Comparison of ENCODE assay signal across 19 cellular contexts in genomic region chr2:24840962-24841945, GRCh38. TPM values are rescaled to one million over a fixed set of nuclear protein-coding genes. Genes with fewer than 3 reads are reported as not detected.
DNase-seq lines count a peak whose midpoint lies in the region; ATAC-seq, FAIRE-seq and TF ChIP-seq lines count a peak whose summit lies in the region.
"Had no signal": no experiment of that assay in that cellular context is flagged by ENCODE, and none has a peak within 500 bp of the region (broad histone marks: within the 10 kb centered on the region; RNA-seq: fewer than 3 reads in every experiment).

No MANE protein-coding gene starts in this region.

- POLR2A ChIA-PET in activated CD8-positive, alpha-beta T cell treated with anti-CD3 and anti-CD28 coated beads, Interleukin-2, amount 10 ng/mL, durations not matched to agents 7 days and 5 days (lab: Charles Lee) = interaction anchor here (0.5 kb wide), 1 partner anchor 295 kb away, joined by 3 read pairs; no protein-coding TSS in a partner anchor
- POLR2A ChIA-PET in activated CD8-positive, alpha-beta T cell treated with anti-CD3 and anti-CD28 coated beads for 36 hours (lab: Charles Lee) = no interaction called here

- H3K27me3 Mint-ChIP-seq in activated CD8-positive, alpha-beta T cell treated with anti-CD3 and anti-CD28 coated beads, Interleukin-2, amount 10 ng/mL, durations not matched to agents 7 days and 5 days (ENCODE audit: low read depth) = no peaks in the 10 kb centered on the region
- no peaks in the 10 kb centered on the region for H3K27me3 Mint-ChIP-seq in activated CD8-positive, alpha-beta T cell treated with anti-CD3 and anti-CD28 coated beads for 36 hours
- no peaks in the 10 kb centered on the region for H3K27me3 Mint-ChIP-seq in memory B cell
- H3K27me3 Mint-ChIP-seq: CD8-positive, alpha-beta memory T cell had no signal

- H3K4me1 Mint-ChIP-seq in activated CD8-positive, alpha-beta T cell treated with anti-CD3 and anti-CD28 coated beads, Interleukin-2, amount 10 ng/mL, durations not matched to agents 7 days and 5 days (ENCODE audit: low read depth) = no peaks in the 10 kb centered on the region
- no peaks in the 10 kb centered on the region for H3K4me1 Mint-ChIP-seq in activated CD8-positive, alpha-beta T cell treated with anti-CD3 and anti-CD28 coated beads for 36 hours (ENCODE audit: low read depth)
- no peaks in the 10 kb centered on the region for H3K4me1 Mint-ChIP-seq in memory B cell
- H3K4me1 Mint-ChIP-seq: CD8-positive, alpha-beta memory T cell had no signal

- H3K36me3 Mint-ChIP-seq in activated CD8-positive, alpha-beta T cell treated with anti-CD3 and anti-CD28 coated beads, Interleukin-2, amount 10 ng/mL, durations not matched to agents 7 days and 5 days (ENCODE audit: low read depth) = peaks cover 7% of the 10 kb centered on the region
- H3K36me3 Mint-ChIP-seq in activated CD8-positive, alpha-beta T cell treated with anti-CD3 and anti-CD28 coated beads for 36 hours (ENCODE audit: low read depth) = peaks cover 8% of the 10 kb centered on the region
- H3K36me3 Mint-ChIP-seq in memory B cell = peaks cover 28% of the 10 kb centered on the region

- TF ChIP-seq POLR2A in spleen (IDR thresholded peaks at IDR 0.05) = no peak

- no peaks in the 10 kb centered on the region for H3K4me1 ChIP-seq in spleen

- CTCF ChIA-PET in activated CD8-positive, alpha-beta T cell treated with anti-CD3 and anti-CD28 coated beads, Interleukin-2, amount 10 ng/mL, durations not matched to agents 7 days and 5 days (lab: Charles Lee) = no interaction called here
- CTCF ChIA-PET in activated CD8-positive, alpha-beta T cell treated with anti-CD3 and anti-CD28 coated beads for 36 hours (lab: Charles Lee) = no interaction called here

- no peak for TF ChIP-seq CTCF in activated CD8-positive, alpha-beta T cell treated with anti-CD3 and anti-CD28 coated beads for 36 hours (IDR thresholded peaks at IDR 0.05)
- TF ChIP-seq CTCF in bronchial epithelial cell (IDR thresholded peaks at IDR 0.05; ENCODE audit: insufficient read depth, low read length, severe bottlenecking) = no peak
- no peak for TF ChIP-seq CTCF in spleen (IDR thresholded peaks at IDR 0.05 in 8 of 11, conservative IDR thresholded peaks at IDR 0.05 in 3 of 11)

- H3K27me3 ChIP-seq in bronchial epithelial cell (ENCODE audit: control insufficient read depth, insufficient read depth, low read length) (no peaks in the 10 kb centered on the region), spleen (replicated peaks in 1 of 7) (no peaks in the 10 kb centered on the region)
- H3K27me3 ChIP-seq: BLaER1 treated with 17β-estradiol and CSF1 and Interleukin-3, amounts not matched to agents 10 nM and 100 nM had no signal

- DNase-seq in activated CD8-positive, alpha-beta T cell treated with anti-CD3 and anti-CD28 coated beads, Interleukin-2, amount 10 ng/mL, durations not matched to agents 7 days and 5 days = no peak
- no peak for DNase-seq in activated CD8-positive, alpha-beta T cell treated with anti-CD3 and anti-CD28 coated beads for 36 hours
- DNase-seq in bronchial epithelial cell (ENCODE audit: low read depth) (no peak), memory B cell (ENCODE audit: low spot score in 2 of 2) (no peak), spleen (peak; percentile 45), A172 (ENCODE audit: low spot score) (no peak), middle frontal gyrus (ENCODE audit: extremely low spot score, low spot score) (no peak)
- DNase-seq in activated CD8-positive, alpha-beta memory T cell treated with anti-CD3 and anti-CD28 coated beads, Interleukin-2, amount 50 U/mL, for 4 hours = no peak
- DNase-seq: CD8-positive, alpha-beta memory T cell; H9; NCI-H1092 treated with DMSO at 0.1 percent for 48 hours; NCI-H146; NCI-H2029 treated with DMSO at 0.1 percent for 48 hours; NCI-H446 treated with DMSO at 0.1 percent for 48 hours; NCI-H69; OCI-M1; SHP77; SK-N-SH had no signal

- peak; percentile 86 for FAIRE-seq in bronchial epithelial cell (lab: Jason Lieb, UNC)

- intact Hi-C loops in activated CD8-positive, alpha-beta T cell treated with anti-CD3 and anti-CD28 coated beads for 36 hours (cut with micrococcal nuclease) = no loop called here
- intact Hi-C loops in spleen (cut with DNase I; ENCODE audit: low total_unique reads) = no loop called here

- no peak overlapping the region for H3K4me3 Mint-ChIP-seq in activated CD8-positive, alpha-beta T cell treated with anti-CD3 and anti-CD28 coated beads, Interleukin-2, amount 10 ng/mL, durations not matched to agents 7 days and 5 days
- no peak overlapping the region for H3K4me3 Mint-ChIP-seq in activated CD8-positive, alpha-beta T cell treated with anti-CD3 and anti-CD28 coated beads for 36 hours
- H3K4me3 Mint-ChIP-seq in memory B cell = no peak overlapping the region
- H3K4me3 Mint-ChIP-seq: CD8-positive, alpha-beta memory T cell; H9 had no signal

- no peaks in the 10 kb centered on the region for H3K9me3 ChIP-seq in spleen
- H3K9me3 ChIP-seq: SK-N-SH had no signal

- H3K9me3 Mint-ChIP-seq in activated CD8-positive, alpha-beta T cell treated with anti-CD3 and anti-CD28 coated beads, Interleukin-2, amount 10 ng/mL, durations not matched to agents 7 days and 5 days (ENCODE audit: insufficient read depth) = no peaks in the 10 kb centered on the region
- no peaks in the 10 kb centered on the region for H3K9me3 Mint-ChIP-seq in activated CD8-positive, alpha-beta T cell treated with anti-CD3 and anti-CD28 coated beads for 36 hours
- H3K9me3 Mint-ChIP-seq in memory B cell = no peaks in the 10 kb centered on the region
- H3K9me3 Mint-ChIP-seq: CD8-positive, alpha-beta memory T cell had no signal

- no peak overlapping the region for H3K27ac Mint-ChIP-seq in activated CD8-positive, alpha-beta T cell treated with anti-CD3 and anti-CD28 coated beads, Interleukin-2, amount 10 ng/mL, durations not matched to agents 7 days and 5 days
- H3K27ac Mint-ChIP-seq in activated CD8-positive, alpha-beta T cell treated with anti-CD3 and anti-CD28 coated beads for 36 hours = no peak overlapping the region
- H3K27ac Mint-ChIP-seq in memory B cell = peak overlapping the region; percentile 77

- 84 to 93% (median 88%) methylated on average over 23 to 26 of the region's 26 CpGs for WGBS in spleen, 5 donors

- no peak overlapping the region for H3K27ac ChIP-seq in spleen
- H3K27ac ChIP-seq: BLaER1 treated with 17β-estradiol and CSF1 and Interleukin-3, amounts not matched to agents 10 nM and 100 nM had no signal

- ATAC-seq in activated CD8-positive, alpha-beta T cell treated with anti-CD3 and anti-CD28 coated beads, Interleukin-2, amount 10 ng/mL, durations not matched to agents 7 days and 5 days = peak; percentile 21
- ATAC-seq in activated CD8-positive, alpha-beta T cell treated with anti-CD3 and anti-CD28 coated beads for 36 hours = no peak
- no peak for ATAC-seq in memory B cell (ENCODE audit: low read depth)

- H3K36me3 ChIP-seq in bronchial epithelial cell (ENCODE audit: control insufficient read depth, insufficient read depth, low read length) (peaks cover 6% of the 10 kb centered on the region), spleen (peaks cover 0 to 77% (median 28%) of the 10 kb centered on the region in 6 donors)

- H3K4me3 ChIP-seq in bronchial epithelial cell (ENCODE audit: low read depth, low read length) (no peak overlapping the region), spleen (no peak overlapping the region)
- H3K4me3 ChIP-seq: BLaER1 treated with 17β-estradiol and CSF1 and Interleukin-3, amounts not matched to agents 10 nM and 100 nM had no signal

RNA-seq across cellular contexts. Expression of gene CENPO, which starts 48.0 kb away (rescaled TPM):
- total RNA-seq in activated CD8-positive, alpha-beta T cell treated with anti-CD3 and anti-CD28 coated beads, Interleukin-2, amount 10 ng/mL, durations not matched to agents 7 days and 5 days = 10 to 100 TPM; 53.9 to 56.1 TPM
- total RNA-seq in activated CD8-positive, alpha-beta T cell treated with anti-CD3 and anti-CD28 coated beads for 36 hours = 10 to 100 TPM; 40.7 to 41.9 TPM
- total RNA-seq in bronchial epithelial cell (1.6 and 1.8 TPM in 2 replicates), spleen (10 to 100 TPM in 1 of 7 donors, 1 to 10 TPM in 6; 6.8 to 10.4 (median 8.7) TPM)
- polyA plus RNA-seq in spleen = 1 to 10 TPM; 1.7 to 3.4 (median 2.6) TPM
- total RNA-seq in A172 (2014; rRNA removed; shearing (Covaris generic)) = 47.1 and 54.0 TPM in 2 replicates

RNA-seq across cellular contexts. Expression of gene PTRHD1, which starts 48.1 kb away (rescaled TPM):
- 10 to 100 TPM; 28.9 to 32.9 TPM for total RNA-seq in activated CD8-positive, alpha-beta T cell treated with anti-CD3 and anti-CD28 coated beads, Interleukin-2, amount 10 ng/mL, durations not matched to agents 7 days and 5 days
- 10 to 100 TPM; 23.2 to 24.9 TPM for total RNA-seq in activated CD8-positive, alpha-beta T cell treated with anti-CD3 and anti-CD28 coated beads for 36 hours
- total RNA-seq in bronchial epithelial cell (11.8 and 13.8 TPM in 2 replicates), spleen (10 to 100 TPM; 11.0 to 26.9 (median 20.5) TPM)
- 10 to 100 TPM; 36.4 to 42.0 (median 36.5) TPM for polyA plus RNA-seq in spleen
- 41.9 and 51.6 TPM in 2 replicates for total RNA-seq in A172 (2014; rRNA removed; shearing (Covaris generic))
